In the genomic region with DNA sequence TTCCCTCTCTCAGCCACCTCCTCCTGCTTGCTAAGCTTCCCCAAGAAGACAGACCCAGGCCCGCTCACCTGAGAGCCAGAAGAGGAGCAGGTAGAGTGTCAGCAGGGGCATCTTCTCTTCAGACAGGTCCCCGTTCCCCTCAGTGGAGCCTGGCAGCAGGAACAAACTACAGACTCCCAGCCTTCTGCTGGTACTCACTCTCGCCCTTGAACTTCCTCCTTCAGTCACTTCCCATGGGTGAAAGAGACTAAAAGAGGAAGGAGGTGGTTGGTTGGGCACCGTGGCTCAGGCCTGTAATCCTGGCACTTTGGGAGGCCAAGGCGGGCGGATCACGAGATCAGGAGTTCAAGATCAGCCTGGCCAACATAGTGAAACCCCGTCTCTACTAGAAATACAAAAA, we compare ENCODE assay signal across 1 cellular context.
TF ChIP-seq lines count a peak whose summit lies in the region.

A gene (minus strand): TSS at position 168 of the 400 bp plus-strand sequence. CDS start 57 bp downstream, at position 111.

TF ChIP-seq in GM23338, 12 proteins besides CTCF, POLR2A, EP300 and RAD21 (continued from another document):
- no peak for TF ChIP-seq ZNF114 (CRISPR knock-in tag; IDR thresholded peaks at IDR 0.05)
- TF ChIP-seq STAT1 (IDR thresholded peaks at IDR 0.05; ENCODE audit: unreplicated experiment) = no peak
- no peak for TF ChIP-seq EZH2 (IDR thresholded peaks at IDR 0.05; ENCODE audit: low read depth, unreplicated experiment)
- TF ChIP-seq NANOG (IDR thresholded peaks at IDR 0.05; ENCODE audit: borderline replicate concordance) = no peak
- no peak for TF ChIP-seq POLR2AphosphoS5 (IDR thresholded peaks at IDR 0.05; ENCODE audit: low read depth)
- TF ChIP-seq ZNF331 (CRISPR knock-in tag; IDR thresholded peaks at IDR 0.05; ENCODE audit: low read depth) = no peak
- TF ChIP-seq, protein P1, sequence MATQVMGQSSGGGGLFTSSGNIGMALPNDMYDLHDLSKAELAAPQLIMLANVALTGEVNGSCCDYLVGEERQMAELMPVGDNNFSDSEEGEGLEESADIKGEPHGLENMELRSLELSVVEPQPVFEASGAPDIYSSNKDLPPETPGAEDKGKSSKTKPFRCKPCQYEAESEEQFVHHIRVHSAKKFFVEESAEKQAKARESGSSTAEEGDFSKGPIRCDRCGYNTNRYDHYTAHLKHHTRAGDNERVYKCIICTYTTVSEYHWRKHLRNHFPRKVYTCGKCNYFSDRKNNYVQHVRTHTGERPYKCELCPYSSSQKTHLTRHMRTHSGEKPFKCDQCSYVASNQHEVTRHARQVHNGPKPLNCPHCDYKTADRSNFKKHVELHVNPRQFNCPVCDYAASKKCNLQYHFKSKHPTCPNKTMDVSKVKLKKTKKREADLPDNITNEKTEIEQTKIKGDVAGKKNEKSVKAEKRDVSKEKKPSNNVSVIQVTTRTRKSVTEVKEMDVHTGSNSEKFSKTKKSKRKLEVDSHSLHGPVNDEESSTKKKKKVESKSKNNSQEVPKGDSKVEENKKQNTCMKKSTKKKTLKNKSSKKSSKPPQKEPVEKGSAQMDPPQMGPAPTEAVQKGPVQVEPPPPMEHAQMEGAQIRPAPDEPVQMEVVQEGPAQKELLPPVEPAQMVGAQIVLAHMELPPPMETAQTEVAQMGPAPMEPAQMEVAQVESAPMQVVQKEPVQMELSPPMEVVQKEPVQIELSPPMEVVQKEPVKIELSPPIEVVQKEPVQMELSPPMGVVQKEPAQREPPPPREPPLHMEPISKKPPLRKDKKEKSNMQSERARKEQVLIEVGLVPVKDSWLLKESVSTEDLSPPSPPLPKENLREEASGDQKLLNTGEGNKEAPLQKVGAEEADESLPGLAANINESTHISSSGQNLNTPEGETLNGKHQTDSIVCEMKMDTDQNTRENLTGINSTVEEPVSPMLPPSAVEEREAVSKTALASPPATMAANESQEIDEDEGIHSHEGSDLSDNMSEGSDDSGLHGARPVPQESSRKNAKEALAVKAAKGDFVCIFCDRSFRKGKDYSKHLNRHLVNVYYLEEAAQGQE (IDR thresholded peaks at IDR 0.05; ENCODE audit: unreplicated experiment) = no peak
- TF ChIP-seq, protein P2, sequence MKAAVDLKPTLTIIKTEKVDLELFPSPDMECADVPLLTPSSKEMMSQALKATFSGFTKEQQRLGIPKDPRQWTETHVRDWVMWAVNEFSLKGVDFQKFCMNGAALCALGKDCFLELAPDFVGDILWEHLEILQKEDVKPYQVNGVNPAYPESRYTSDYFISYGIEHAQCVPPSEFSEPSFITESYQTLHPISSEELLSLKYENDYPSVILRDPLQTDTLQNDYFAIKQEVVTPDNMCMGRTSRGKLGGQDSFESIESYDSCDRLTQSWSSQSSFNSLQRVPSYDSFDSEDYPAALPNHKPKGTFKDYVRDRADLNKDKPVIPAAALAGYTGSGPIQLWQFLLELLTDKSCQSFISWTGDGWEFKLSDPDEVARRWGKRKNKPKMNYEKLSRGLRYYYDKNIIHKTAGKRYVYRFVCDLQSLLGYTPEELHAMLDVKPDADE (IDR thresholded peaks at IDR 0.05) = no peak
